In genomic region chr2:217707116-217707742, GRCh38 we compare ENCODE assay signal across 11 cellular contexts.
DNase-seq lines count a peak whose midpoint lies in the region; ATAC-seq and TF ChIP-seq lines count a peak whose summit lies in the region.
"Had no signal": no experiment of that assay in that cellular context is flagged by ENCODE, and none has a peak within 500 bp of the region (broad histone marks: within the 10 kb centered on the region; RNA-seq: fewer than 3 reads in every experiment).

No MANE protein-coding gene starts in this region.

- intact Hi-C loops in Right ventricle myocardium inferior (cut with DNase I) = no loop called here

- no peaks in the 10 kb centered on the region for H3K9me3 ChIP-seq in right atrium auricular region
- H3K9me3 ChIP-seq in esophagus (ENCODE audit: control insufficient read depth in 2 of 2, insufficient read depth in 1 of 2, low read depth in 1 of 2, low read length in 1 of 2) = no peaks in the 10 kb centered on the region

- peak; percentile 57 for ATAC-seq in Right ventricle myocardium inferior
- ATAC-seq: stimulated activated memory B cell treated with anti-CD40 and anti-IgM and Interleukin-4, amounts not matched to agents 10 μg/mL and 1 μg/mL and 100 μg/mL, for 72 hours had no signal

- H3K27ac ChIP-seq in right atrium auricular region (peak overlapping the region in 1 of 2 donors; percentile 33), esophagus (ENCODE audit: low read depth in 2 of 2, low read length in 1 of 2) (peak overlapping the region; percentile 90 to 91)

- H3K4me3 ChIP-seq in right atrium auricular region (no peak overlapping the region), esophagus (ENCODE audit: low read depth in 1 of 2, low read length in 2 of 2) (no peak overlapping the region)

- no peaks in the 10 kb centered on the region for H3K36me3 ChIP-seq in right atrium auricular region
- no peaks in the 10 kb centered on the region for H3K36me3 ChIP-seq in esophagus (ENCODE audit: control insufficient read depth in 2 of 2, insufficient read depth in 2 of 2, low read length in 1 of 2)

- WGBS in esophagus, 2 donors = 25 to 48% methylated on average over 4 of the region's 4 CpGs

- no peak for DNase-seq in Right ventricle myocardium inferior (ENCODE audit: missing footprints)
- DNase-seq in right atrium auricular region (ENCODE audit: low spot score) = no peak
- DNase-seq in mucosa of gallbladder (ENCODE audit: low spot score) = peak; percentile 20
- no peak for DNase-seq in putamen (ENCODE audit: low spot score)
- DNase-seq in activated effector memory CD4-positive, alpha-beta T cell treated with anti-CD3 and anti-CD28 coated beads, Interleukin-2, amount 50 U/mL, for 16 hours = no peak
- DNase-seq in OCI-M2 (lab: John Stamatoyannopoulos, UW; ENCODE audit: unreplicated experiment) = no peak
- no peak for DNase-seq in SW 1271 (lab: John Stamatoyannopoulos, UW)
- DNase-seq: H7, NCI-H1092 treated with DMSO at 0.1 percent for 48 hours had no signal

- TF ChIP-seq CTCF in right atrium auricular region (IDR thresholded peaks at IDR 0.05) = no peak

- H3K4me1 ChIP-seq in right atrium auricular region (peaks cover 0 to 8% of the 10 kb centered on the region in 2 donors), esophagus (ENCODE audit: control insufficient read depth in 2 of 2, insufficient read depth in 2 of 2, low read length in 1 of 2) (peaks cover 0 to 26% of the 10 kb centered on the region in 2 donors)

- H3K27me3 ChIP-seq in right atrium auricular region (no peaks in the 10 kb centered on the region), esophagus (ENCODE audit: control insufficient read depth in 1 of 2, insufficient read depth in 2 of 2, low read length in 2 of 2) (no peaks in the 10 kb centered on the region)
